In the genomic region with DNA sequence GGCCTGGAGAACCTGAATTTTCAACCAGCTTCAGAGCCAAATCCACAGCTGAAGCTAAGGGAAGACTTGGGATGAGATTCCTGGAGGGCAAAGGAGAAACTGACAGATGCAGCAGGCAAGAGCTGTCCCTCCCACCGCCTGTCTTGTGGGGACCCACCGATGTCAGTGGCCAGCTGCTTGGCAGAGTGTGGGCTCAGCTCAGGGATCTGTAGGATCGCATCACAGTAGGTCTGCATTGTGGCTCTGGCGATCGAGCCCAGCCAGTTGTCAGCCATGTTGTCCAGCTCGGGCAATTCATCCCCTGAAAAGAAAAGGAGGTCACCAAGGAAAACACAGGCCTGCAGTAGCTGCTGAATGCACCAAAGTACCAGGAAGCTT, we compare ENCODE assay signal across 18 cellular contexts.
DNase-seq lines count a peak whose midpoint lies in the region; ATAC-seq, FAIRE-seq and TF ChIP-seq lines count a peak whose summit lies in the region.
"Had no signal": no experiment of that assay in that cellular context is flagged by ENCODE, and none has a peak within 500 bp of the region (broad histone marks: within the 10 kb centered on the region; RNA-seq: fewer than 3 reads in every experiment).

No MANE protein-coding gene starts in this region.

- H3K36me3 Mint-ChIP-seq in chondrocyte (ENCODE audit: low read depth) = peaks cover 53% of the 10 kb centered on the region

- H3K27ac ChIP-seq in RWPE1 = peak overlapping the region; percentile 70
- peak overlapping the region; percentile 38 for H3K27ac ChIP-seq in upper lobe of right lung
- H3K27ac ChIP-seq: SK-N-MC had no signal

- TF ChIP-seq CTCF in RWPE1 (conservative IDR thresholded peaks at IDR 0.05; ENCODE audit: low read depth) (no peak), chondrocyte (IDR thresholded peaks at IDR 0.05) (no peak), upper lobe of right lung (IDR thresholded peaks at IDR 0.05) (no peak)

- H3K4me1 Mint-ChIP-seq in chondrocyte (ENCODE audit: low read depth) = no peaks in the 10 kb centered on the region
- H3K4me1 Mint-ChIP-seq: GM23338 had no signal

- H3K27me3 Mint-ChIP-seq in chondrocyte (ENCODE audit: low read depth) = no peaks in the 10 kb centered on the region

- POLR2A ChIA-PET in RWPE1 (lab: Yijun Ruan, JAX; ENCODE audit: low non-redundant PET) = no interaction called here

- no peak overlapping the region for H3K4me3 ChIP-seq in upper lobe of right lung
- H3K4me3 ChIP-seq: GM12878, GM23338, SK-N-MC had no signal

- no peaks in the 10 kb centered on the region for H3K27me3 ChIP-seq in upper lobe of right lung
- H3K27me3 ChIP-seq: BE2C had no signal

- H3K36me3 ChIP-seq in upper lobe of right lung = peaks cover 61% of the 10 kb centered on the region

- no peak for ATAC-seq in upper lobe of right lung
- ATAC-seq: GM12878, GM23338, HCT116 had no signal

- intact Hi-C loops in posterior vena cava (cut with DNase I) = loop anchor here in 1 of 2 donors (10.0 kb wide), 1 partner anchor 87 kb away; a partner anchor contains a TSS
- intact Hi-C loops in upper lobe of right lung (cut with DNase I) = no loop called here

- DNase-seq in RWPE1 (ENCODE audit: low spot score) (no peak), chondrocyte (ENCODE audit: low spot score) (peak; percentile 59), posterior vena cava (ENCODE audit: low spot score) (peak; percentile 30), upper lobe of right lung (no peak), GM19239 (ENCODE audit: insufficient read length, low spot score) (no peak), D341Med (ENCODE audit: low spot score) (no peak), NK-92 (lab: John Stamatoyannopoulos, UW; ENCODE audit: unreplicated experiment) (no peak)
- DNase-seq: BE2C, DMS 273 treated with DMSO at 0.1 percent for 48 hours, Karpas-422, NCI-H1417 treated with DMSO at 0.1 percent for 48 hours, NCI-H187, NCI-H526 treated with DMSO at 0.1 percent for 48 hours, SHP77 treated with DMSO at 0.1 percent for 48 hours had no signal

- CTCF ChIA-PET in RWPE1 (lab: Yijun Ruan, JAX) = interaction anchor here (0.7 kb wide), 1 partner anchor 1201 kb away, joined by 3 read pairs; no protein-coding TSS in a partner anchor

- peaks cover 5% of the 10 kb centered on the region for H3K4me1 ChIP-seq in upper lobe of right lung
- H3K4me1 ChIP-seq: BE2C had no signal

- no peaks in the 10 kb centered on the region for H3K9me3 Mint-ChIP-seq in chondrocyte (ENCODE audit: low read depth)
- H3K9me3 Mint-ChIP-seq: GM23338 had no signal

- no peak for FAIRE-seq in GM19239 (lab: Jason Lieb, UNC)
- FAIRE-seq: GM12878 had no signal

- H3K4me3 Mint-ChIP-seq in chondrocyte (ENCODE audit: unreplicated experiment) = no peak overlapping the region
- H3K4me3 Mint-ChIP-seq: GM23338 had no signal

- H3K9me3 ChIP-seq in upper lobe of right lung = no peaks in the 10 kb centered on the region
- H3K9me3 ChIP-seq: BE2C had no signal

- H3K27ac Mint-ChIP-seq in chondrocyte (ENCODE audit: unreplicated experiment) = no peak overlapping the region
- H3K27ac Mint-ChIP-seq: GM23338 had no signal

Comparison
In these comparisons a context has a peak if more than half of its experiments do, and no peak if none do; other contexts are left out.
1. DNase-seq: peak in chondrocyte (single experiment) and posterior vena cava (single experiment); none in RWPE1 (single experiment), upper lobe of right lung (single experiment), GM19239 (single experiment), D341Med (single experiment) and NK-92 (single experiment).